In genomic region chr5:528625-529511, GRCh38 we compare ENCODE assay signal across 1 cellular context.
TF ChIP-seq lines count a peak whose summit lies in the region.

No MANE protein-coding gene starts in this region.

TF ChIP-seq in GM23338, 12 proteins besides CTCF, POLR2A, EP300 and RAD21 (continued from another document):
- TF ChIP-seq ZNF462 (CRISPR knock-in tag; IDR thresholded peaks at IDR 0.05) (no peak), STAT1 (IDR thresholded peaks at IDR 0.05; ENCODE audit: unreplicated experiment) (no peak), REST (IDR thresholded peaks at IDR 0.05; ENCODE audit: unreplicated experiment) (no peak), JUNB (IDR thresholded peaks at IDR 0.05; ENCODE audit: unreplicated experiment) (no peak), POLR2AphosphoS5 (IDR thresholded peaks at IDR 0.05; ENCODE audit: low read depth) (no peak), ZNF331 (CRISPR knock-in tag; IDR thresholded peaks at IDR 0.05; ENCODE audit: low read depth) (no peak), ETS1 (IDR thresholded peaks at IDR 0.05) (no peak)
